Comparison of ENCODE assay signal across 1 cellular context in the genomic region with DNA sequence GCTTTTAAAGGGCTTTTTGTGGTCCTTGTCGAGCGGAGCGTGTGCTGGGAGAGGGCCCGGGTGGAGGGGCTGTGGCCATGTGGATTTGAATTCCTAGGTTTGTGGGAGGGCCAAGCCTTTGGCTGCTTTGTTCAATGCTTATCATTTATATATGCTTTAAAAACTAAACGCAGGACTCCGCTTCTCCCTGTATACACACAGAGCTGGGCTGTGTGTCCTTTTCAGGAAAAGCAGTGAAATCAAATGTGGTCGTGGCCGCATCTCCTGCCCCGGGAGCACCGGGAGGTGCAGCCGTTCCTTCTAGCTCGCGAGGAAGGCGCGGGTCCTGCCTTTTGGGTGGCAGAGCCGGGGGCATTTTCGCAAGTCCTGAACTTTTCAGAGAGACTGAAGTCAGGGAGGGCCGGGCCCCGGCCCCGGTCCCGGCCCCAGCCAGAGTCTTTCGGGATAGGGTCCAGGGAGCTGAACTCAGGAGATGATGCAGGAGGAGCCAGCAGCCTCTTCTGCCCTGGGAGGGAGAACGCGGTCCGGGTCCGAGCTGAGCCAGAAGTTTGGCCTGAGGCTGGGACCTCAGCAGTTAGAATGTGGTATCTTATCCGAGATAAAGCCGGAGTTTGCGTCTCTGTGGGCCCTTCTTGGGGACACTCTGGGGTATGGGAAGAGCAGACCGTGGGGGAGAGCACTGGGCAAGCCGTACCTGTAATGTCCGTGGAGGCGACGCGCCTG.
TF ChIP-seq lines count a peak whose summit lies in the region.

No MANE protein-coding gene starts in this region.

TF ChIP-seq in HEK293, 187 proteins besides CTCF, POLR2A, EP300 and RAD21 (continued from another document):
- TF ChIP-seq, protein P1, sequence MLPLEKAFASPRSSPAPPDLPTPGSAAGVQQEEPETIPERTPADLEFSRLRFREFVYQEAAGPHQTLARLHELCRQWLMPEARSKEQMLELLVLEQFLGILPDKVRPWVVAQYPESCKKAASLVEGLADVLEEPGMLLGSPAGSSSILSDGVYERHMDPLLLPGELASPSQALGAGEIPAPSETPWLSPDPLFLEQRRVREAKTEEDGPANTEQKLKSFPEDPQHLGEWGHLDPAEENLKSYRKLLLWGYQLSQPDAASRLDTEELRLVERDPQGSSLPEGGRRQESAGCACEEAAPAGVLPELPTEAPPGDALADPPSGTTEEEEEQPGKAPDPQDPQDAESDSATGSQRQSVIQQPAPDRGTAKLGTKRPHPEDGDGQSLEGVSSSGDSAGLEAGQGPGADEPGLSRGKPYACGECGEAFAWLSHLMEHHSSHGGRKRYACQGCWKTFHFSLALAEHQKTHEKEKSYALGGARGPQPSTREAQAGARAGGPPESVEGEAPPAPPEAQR (tag by site-specific recombination; IDR thresholded peaks at IDR 0.05): no peak
- TF ChIP-seq, protein P2, sequence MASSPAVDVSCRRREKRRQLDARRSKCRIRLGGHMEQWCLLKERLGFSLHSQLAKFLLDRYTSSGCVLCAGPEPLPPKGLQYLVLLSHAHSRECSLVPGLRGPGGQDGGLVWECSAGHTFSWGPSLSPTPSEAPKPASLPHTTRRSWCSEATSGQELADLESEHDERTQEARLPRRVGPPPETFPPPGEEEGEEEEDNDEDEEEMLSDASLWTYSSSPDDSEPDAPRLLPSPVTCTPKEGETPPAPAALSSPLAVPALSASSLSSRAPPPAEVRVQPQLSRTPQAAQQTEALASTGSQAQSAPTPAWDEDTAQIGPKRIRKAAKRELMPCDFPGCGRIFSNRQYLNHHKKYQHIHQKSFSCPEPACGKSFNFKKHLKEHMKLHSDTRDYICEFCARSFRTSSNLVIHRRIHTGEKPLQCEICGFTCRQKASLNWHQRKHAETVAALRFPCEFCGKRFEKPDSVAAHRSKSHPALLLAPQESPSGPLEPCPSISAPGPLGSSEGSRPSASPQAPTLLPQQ (tag by site-specific recombination; IDR thresholded peaks at IDR 0.05): peak; percentile 35; the same call in 1 of the 2 replicates
- 0 out of 2 replicates have a peak, but pooled peaks have one; percentile 7 for TF ChIP-seq ZBTB48 (tag by site-specific recombination; IDR thresholded peaks at IDR 0.05)
- no peak for TF ChIP-seq ZNF792 (tag by site-specific recombination; IDR thresholded peaks at IDR 0.05)
- TF ChIP-seq ZBTB20 (tag by site-specific recombination; IDR thresholded peaks at IDR 0.05): peak; percentile 27; the same call in 1 of the 2 replicates
- TF ChIP-seq ZNF248 (tag by site-specific recombination; IDR thresholded peaks at IDR 0.05): no peak
- no peak for TF ChIP-seq ZNF677 (tag by site-specific recombination; IDR thresholded peaks at IDR 0.05)
- TF ChIP-seq ZNF830 (tag by site-specific recombination; IDR thresholded peaks at IDR 0.05; ENCODE audit: low read depth): no peak
- no peak for TF ChIP-seq FEZF1 (tag by site-specific recombination; IDR thresholded peaks at IDR 0.05)
- no peak for TF ChIP-seq ZNF658 (tag by site-specific recombination; IDR thresholded peaks at IDR 0.05)
- TF ChIP-seq ZNF473 (tag by site-specific recombination; IDR thresholded peaks at IDR 0.05): no peak
- no peak for TF ChIP-seq ZNF433 (tag by site-specific recombination; IDR thresholded peaks at IDR 0.05; ENCODE audit: low read depth)
- TF ChIP-seq ZNF596 (tag by site-specific recombination; IDR thresholded peaks at IDR 0.05): no peak
- TF ChIP-seq ZNF184 (tag by site-specific recombination; IDR thresholded peaks at IDR 0.05): no peak
- no peak for TF ChIP-seq OVOL3 (tag by site-specific recombination; IDR thresholded peaks at IDR 0.05)
- TF ChIP-seq ZSCAN16 (tag by site-specific recombination; IDR thresholded peaks at IDR 0.05): no peak
- no peak for TF ChIP-seq ZNF670 (tag by site-specific recombination; IDR thresholded peaks at IDR 0.05; ENCODE audit: low read depth)
- 0 out of 2 replicates have a peak, but pooled peaks have one; percentile 18 for TF ChIP-seq ZFP69B (tag by site-specific recombination; IDR thresholded peaks at IDR 0.05)
- TF ChIP-seq MYNN (tag by site-specific recombination; IDR thresholded peaks at IDR 0.05; ENCODE audit: borderline replicate concordance): no peak
- no peak for TF ChIP-seq ZNF391 (tag by site-specific recombination; IDR thresholded peaks at IDR 0.05; ENCODE audit: borderline replicate concordance, low read depth)
- TF ChIP-seq, protein P3, sequence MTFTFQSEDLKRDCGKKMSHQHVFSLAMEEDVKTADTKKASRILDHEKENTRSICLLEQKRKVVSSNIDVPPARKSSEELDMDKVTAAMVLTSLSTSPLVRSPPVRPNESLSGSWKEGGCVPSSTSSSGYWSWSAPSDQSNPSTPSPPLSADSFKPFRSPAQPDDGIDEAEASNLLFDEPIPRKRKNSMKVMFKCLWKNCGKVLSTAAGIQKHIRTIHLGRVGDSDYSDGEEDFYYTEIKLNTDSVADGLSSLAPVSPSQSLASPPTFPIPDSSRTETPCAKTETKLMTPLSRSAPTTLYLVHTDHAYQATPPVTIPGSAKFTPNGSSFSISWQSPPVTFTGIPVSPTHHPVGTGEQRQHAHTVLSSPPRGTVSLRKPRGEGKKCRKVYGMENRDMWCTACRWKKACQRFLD (tag by site-specific recombination; IDR thresholded peaks at IDR 0.05): no peak
- peak; percentile 61 for TF ChIP-seq ZNF335 (tag by site-specific recombination; conservative IDR thresholded peaks at IDR 0.05)
- TF ChIP-seq ZNF19 (tag by site-specific recombination; IDR thresholded peaks at IDR 0.05; ENCODE audit: low read depth): no peak
- no peak for TF ChIP-seq ZNF132 (tag by site-specific recombination; IDR thresholded peaks at IDR 0.05; ENCODE audit: borderline replicate concordance)
- TF ChIP-seq ZNF645 (tag by site-specific recombination; IDR thresholded peaks at IDR 0.05): no peak
- TF ChIP-seq ZNF157 (tag by site-specific recombination; IDR thresholded peaks at IDR 0.05): no peak
- TF ChIP-seq ZNF654 (tag by site-specific recombination; IDR thresholded peaks at IDR 0.05; ENCODE audit: low read depth): no peak
- no peak for TF ChIP-seq PATZ1 (tag by site-specific recombination; IDR thresholded peaks at IDR 0.05)
- no peak for TF ChIP-seq ZNF175 (tag by site-specific recombination; IDR thresholded peaks at IDR 0.05)
- no peak for TF ChIP-seq ZNF37A (tag by site-specific recombination; IDR thresholded peaks at IDR 0.05)
- no peak for TF ChIP-seq SCRT1 (tag by site-specific recombination; IDR thresholded peaks at IDR 0.05; ENCODE audit: borderline replicate concordance)
